ENCODE assay signal across 32 cellular contexts in genomic region chr19:16288544-16288943, GRCh38. TPM values are rescaled to one million over a fixed set of nuclear protein-coding genes. Genes with fewer than 3 reads are reported as not detected.
A peak's percentile ranks its signal among the peaks of the same experiment; 100 is the strongest.
DNase-seq lines count a peak whose midpoint lies in the region; ATAC-seq and TF ChIP-seq lines count a peak whose summit lies in the region.
"Had no signal": no experiment of that assay in that cellular context is flagged by ENCODE, and none has a peak within 500 bp of the region (broad histone marks: within the 10 kb centered on the region; RNA-seq: fewer than 3 reads in every experiment).

No MANE protein-coding gene starts in this region.

- intact Hi-C loops in activated CD8-positive, alpha-beta T cell treated with anti-CD3 and anti-CD28 coated beads for 36 hours (cut with micrococcal nuclease) = no loop called here
- intact Hi-C loops in transverse colon (cut with DNase I; ENCODE audit: low total_unique reads) = loop anchor here (5.0 kb wide), 1 partner anchor 211 kb away; the partner anchor contains the start of gene TPM4

- ATAC-seq in activated CD8-positive, alpha-beta T cell treated with anti-CD3 and anti-CD28 coated beads, Interleukin-2, amount 10 ng/mL, durations not matched to agents 7 days and 5 days = no peak
- no peak for ATAC-seq in activated CD8-positive, alpha-beta T cell treated with anti-CD3 and anti-CD28 coated beads for 36 hours
- ATAC-seq in HG03025 (IDR thresholded peaks at IDR 0.05; ENCODE audit: low FRiP score, unreplicated experiment) = no peak
- ATAC-seq: A549; CD8-positive, alpha-beta T cell; esophagus mucosa; PC-3; Right ventricle myocardium inferior had no signal

- H3K9ac ChIP-seq in neural progenitor cell = no peak overlapping the region

- TF ChIP-seq POLR2A in transverse colon (IDR thresholded peaks at IDR 0.05) = no peak

- H3K27ac ChIP-seq in neural progenitor cell (no peak overlapping the region), transverse colon (no peak overlapping the region), caudate nucleus (ENCODE audit: low read depth, low read length) (no peak overlapping the region)
- H3K27ac ChIP-seq: A549, colonic mucosa, ovary had no signal

- peak; percentile 29 for DNase-seq in activated CD8-positive, alpha-beta T cell treated with anti-CD3 and anti-CD28 coated beads, Interleukin-2, amount 10 ng/mL, durations not matched to agents 7 days and 5 days
- no peak for DNase-seq in activated CD8-positive, alpha-beta T cell treated with anti-CD3 and anti-CD28 coated beads for 36 hours
- DNase-seq in KBM-7 (peak; percentile 43), dermis microvascular lymphatic vessel endothelial cell (ENCODE audit: low read depth in 2 of 2) (peak; percentile 55 to 68), neural progenitor cell (ENCODE audit: low spot score) (no peak), transverse colon (no peak), caudate nucleus (lab: John Stamatoyannopoulos, UW) (no peak)
- DNase-seq: activated B cell treated with CpG ODN at 0.5 μM for 24 hours; activated CD8-positive, alpha-beta memory T cell treated with anti-CD3 and anti-CD28 coated beads for 24 hours; activated gamma-delta T cell treated with Interleukin-2 at 50 U/mL for 16 hours; activated T-cell treated with anti-CD3 and anti-CD28 coated beads, Interleukin-2, amount 50 U/mL, for 1 hour; amygdala; CD8-positive, alpha-beta T cell; colonic mucosa; islet precursor cell; MG63; NCI-H1105 treated with DMSO at 0.1 percent for 48 hours; NCI-H1930; NCI-H524 treated with DMSO at 0.1 percent for 48 hours; ovary; PC-3; stimulated activated CD4-positive, alpha-beta T cell treated with anti-CD3 and anti-CD28 coated beads, Interleukin-2, amount 100 ng/mL, for 24 hours; SW 1271; T-helper 9 cell had no signal

- POLR2A ChIA-PET in activated CD8-positive, alpha-beta T cell treated with anti-CD3 and anti-CD28 coated beads, Interleukin-2, amount 10 ng/mL, durations not matched to agents 7 days and 5 days (lab: Charles Lee) = no interaction called here
- POLR2A ChIA-PET in activated CD8-positive, alpha-beta T cell treated with anti-CD3 and anti-CD28 coated beads for 36 hours (lab: Charles Lee) = interaction anchor here (1.1 kb wide), 1 partner anchor 79 kb away, joined by 3 read pairs; no protein-coding TSS in a partner anchor

- H3K4me3 ChIP-seq in neural progenitor cell = no peak overlapping the region
- H3K4me3 ChIP-seq in transverse colon = no peak overlapping the region
- H3K4me3 ChIP-seq: A549, colonic mucosa, HAP-1, MG63, ovary, tibial nerve had no signal

- no peak overlapping the region for H2AFZ ChIP-seq in neural progenitor cell (replicated peaks)

- CTCF ChIA-PET in activated CD8-positive, alpha-beta T cell treated with anti-CD3 and anti-CD28 coated beads, Interleukin-2, amount 10 ng/mL, durations not matched to agents 7 days and 5 days (lab: Charles Lee) = no interaction called here
- CTCF ChIA-PET in activated CD8-positive, alpha-beta T cell treated with anti-CD3 and anti-CD28 coated beads for 36 hours (lab: Charles Lee) = interaction anchor here (0.9 to 1.2 kb wide), 2 partner anchors 39 to 94 kb away, joined by 3 to 4 read pairs; no protein-coding TSS in a partner anchor

- H3K9me3 Mint-ChIP-seq in activated CD8-positive, alpha-beta T cell treated with anti-CD3 and anti-CD28 coated beads, Interleukin-2, amount 10 ng/mL, durations not matched to agents 7 days and 5 days (ENCODE audit: insufficient read depth) = no peaks in the 10 kb centered on the region
- H3K9me3 Mint-ChIP-seq in activated CD8-positive, alpha-beta T cell treated with anti-CD3 and anti-CD28 coated beads for 36 hours = peaks cover 2% of the 10 kb centered on the region
- H3K9me3 Mint-ChIP-seq in neural progenitor cell = no peaks in the 10 kb centered on the region
- H3K9me3 Mint-ChIP-seq: activated B cell treated with CpG ODN at 0.5 μM for 24 hours; CD8-positive, alpha-beta T cell; nephron had no signal

- no peaks in the 10 kb centered on the region for H4K20me1 ChIP-seq in neural progenitor cell (ENCODE audit: low read depth)

- 59 to 71% methylated on average over 5 to 9 of the region's 9 CpGs for WGBS in transverse colon (ENCODE audit: low coverage in 1 of 2), 2 donors

- no peaks in the 10 kb centered on the region for H3K9me3 ChIP-seq in neural progenitor cell (ENCODE audit: low read depth)
- no peaks in the 10 kb centered on the region for H3K9me3 ChIP-seq in transverse colon
- H3K9me3 ChIP-seq: A549, colonic mucosa, HAP-1, MG63, ovary, tibial nerve had no signal

- no peaks in the 10 kb centered on the region for H3F3A ChIP-seq in neural progenitor cell (ENCODE audit: low read depth)

- H3K4me1 Mint-ChIP-seq in activated CD8-positive, alpha-beta T cell treated with anti-CD3 and anti-CD28 coated beads, Interleukin-2, amount 10 ng/mL, durations not matched to agents 7 days and 5 days (ENCODE audit: low read depth) = peaks cover 31% of the 10 kb centered on the region
- H3K4me1 Mint-ChIP-seq in activated CD8-positive, alpha-beta T cell treated with anti-CD3 and anti-CD28 coated beads for 36 hours (ENCODE audit: low read depth) = peaks cover 21% of the 10 kb centered on the region
- H3K4me1 Mint-ChIP-seq in neural progenitor cell = peaks cover 21% of the 10 kb centered on the region

- peaks cover 8% of the 10 kb centered on the region for H3K4me1 ChIP-seq in neural progenitor cell
- H3K4me1 ChIP-seq in transverse colon = peaks cover under 1 to 37% (median 20%) of the 10 kb centered on the region in 4 donors
- H3K4me1 ChIP-seq: colonic mucosa, HAP-1 had no signal

- peaks cover 42% of the 10 kb centered on the region for H3K27me3 Mint-ChIP-seq in activated CD8-positive, alpha-beta T cell treated with anti-CD3 and anti-CD28 coated beads, Interleukin-2, amount 10 ng/mL, durations not matched to agents 7 days and 5 days (ENCODE audit: low read depth)
- peaks cover 12% of the 10 kb centered on the region for H3K27me3 Mint-ChIP-seq in activated CD8-positive, alpha-beta T cell treated with anti-CD3 and anti-CD28 coated beads for 36 hours
- H3K27me3 Mint-ChIP-seq in neural progenitor cell (ENCODE audit: insufficient read depth, low read depth) = peaks cover 14% of the 10 kb centered on the region
- H3K27me3 Mint-ChIP-seq: activated B cell treated with CpG ODN at 0.5 μM for 24 hours, B cell had no signal

- TF ChIP-seq CTCF in activated CD8-positive, alpha-beta T cell treated with anti-CD3 and anti-CD28 coated beads for 36 hours (IDR thresholded peaks at IDR 0.05) = no peak
- TF ChIP-seq CTCF in neural progenitor cell (IDR thresholded peaks at IDR 0.05) = no peak
- TF ChIP-seq CTCF in transverse colon (IDR thresholded peaks at IDR 0.05) = no peak

- TF ChIP-seq EP300 in transverse colon (IDR thresholded peaks at IDR 0.05; ENCODE audit: low read depth) = no peak

- no peaks in the 10 kb centered on the region for H3K36me3 Mint-ChIP-seq in activated CD8-positive, alpha-beta T cell treated with anti-CD3 and anti-CD28 coated beads, Interleukin-2, amount 10 ng/mL, durations not matched to agents 7 days and 5 days (ENCODE audit: low read depth)
- H3K36me3 Mint-ChIP-seq in activated CD8-positive, alpha-beta T cell treated with anti-CD3 and anti-CD28 coated beads for 36 hours (ENCODE audit: low read depth) = no peaks in the 10 kb centered on the region
- no peaks in the 10 kb centered on the region for H3K36me3 Mint-ChIP-seq in neural progenitor cell
- H3K36me3 Mint-ChIP-seq: CD8-positive, alpha-beta T cell had no signal

- no peaks in the 10 kb centered on the region for H3K79me2 ChIP-seq in neural progenitor cell (ENCODE audit: low read depth)

- no peak overlapping the region for H3K4me2 ChIP-seq in neural progenitor cell
- H3K4me2 ChIP-seq: A549 had no signal

- H3K27me3 ChIP-seq in neural progenitor cell (no peaks in the 10 kb centered on the region), transverse colon (peaks cover 22% of the 10 kb centered on the region)
- H3K27me3 ChIP-seq: colonic mucosa, ovary, tibial nerve had no signal

- H3K4me3 Mint-ChIP-seq in activated CD8-positive, alpha-beta T cell treated with anti-CD3 and anti-CD28 coated beads, Interleukin-2, amount 10 ng/mL, durations not matched to agents 7 days and 5 days = no peak overlapping the region
- H3K4me3 Mint-ChIP-seq in activated CD8-positive, alpha-beta T cell treated with anti-CD3 and anti-CD28 coated beads for 36 hours = no peak overlapping the region
- H3K4me3 Mint-ChIP-seq in neural progenitor cell = peak overlapping the region; percentile 43
- H3K4me3 Mint-ChIP-seq: activated B cell treated with CpG ODN at 0.5 μM for 24 hours; B cell; CD8-positive, alpha-beta T cell; nephron had no signal

- H3K27ac Mint-ChIP-seq in activated CD8-positive, alpha-beta T cell treated with anti-CD3 and anti-CD28 coated beads, Interleukin-2, amount 10 ng/mL, durations not matched to agents 7 days and 5 days = no peak overlapping the region
- no peak overlapping the region for H3K27ac Mint-ChIP-seq in activated CD8-positive, alpha-beta T cell treated with anti-CD3 and anti-CD28 coated beads for 36 hours
- no peak overlapping the region for H3K27ac Mint-ChIP-seq in neural progenitor cell
- H3K27ac Mint-ChIP-seq: activated B cell treated with CpG ODN at 0.5 μM for 24 hours; B cell; CD8-positive, alpha-beta T cell had no signal

- H3K36me3 ChIP-seq in neural progenitor cell (no peaks in the 10 kb centered on the region), transverse colon (no peaks in the 10 kb centered on the region)
- H3K36me3 ChIP-seq: colonic mucosa, HAP-1, MG63, ovary, tibial nerve had no signal

- in situ Hi-C loops in KBM-7 (cut with MboI; ENCODE audit: low pct_unique_long_range_greater_than_20kb, low sequenced_read_pairs) (no loop called here), transverse colon (cut with MboI; ENCODE audit: low pct_ligation_motif_present in 1 of 4, low pct_unique_long_range_greater_than_20kb in 1 of 4, low sequenced_read_pairs in 3 of 4) (no loop called here)

RNA-seq across cellular contexts. Expression of gene KLF2, which starts 36.1 kb away (rescaled TPM):
- 100 to 1,000 TPM in 1 of 2 experiments, 10 to 100 TPM in 1; 96.0 to 100 TPM for total RNA-seq in activated CD8-positive, alpha-beta T cell treated with anti-CD3 and anti-CD28 coated beads, Interleukin-2, amount 10 ng/mL, durations not matched to agents 7 days and 5 days
- total RNA-seq in activated CD8-positive, alpha-beta T cell treated with anti-CD3 and anti-CD28 coated beads for 36 hours = 1 to 10 TPM in 1 of 2 experiments, under 1 TPM in 1; 0.94 to 1.0 TPM
- total RNA-seq in dermis microvascular lymphatic vessel endothelial cell (2.4 and 2.8 TPM in 2 replicates), neural progenitor cell (ENCODE audit: low replicate concordance) (not detected in 2 replicates), transverse colon (10 to 100 TPM; 19.9 to 74.4 (median 48.9) TPM)

Comparison
In these comparisons a context has a peak if more than half of its experiments do, and no peak if none do; other contexts are left out.
1. DNase-seq: peak in activated CD8-positive, alpha-beta T cell treated with anti-CD3 and anti-CD28 coated beads, Interleukin-2, amount 10 ng/mL, durations not matched to agents 7 days and 5 days (single experiment), KBM-7 (single experiment) and dermis microvascular lymphatic vessel endothelial cell (2 of 2); none in activated CD8-positive, alpha-beta T cell treated with anti-CD3 and anti-CD28 coated beads for 36 hours (single experiment), neural progenitor cell (single experiment), transverse colon (single experiment) and caudate nucleus (0 of 61).